ENCODE assay signal across 28 cellular contexts in genomic region chr3:26406636-26407035, GRCh38.
"Had no signal": no experiment of that assay in that cellular context is flagged by ENCODE, and none has a peak within 500 bp of the region (broad histone marks: within the 10 kb centered on the region; RNA-seq: fewer than 3 reads in every experiment).

No MANE protein-coding gene starts in this region.

- H3K4me1 Mint-ChIP-seq: natural killer cell; nephron; stimulated activated effector memory CD8-positive, alpha-beta T cell treated with anti-CD3 and anti-CD28 coated beads, Interleukin-12 subunit alpha, Interleukin-12 subunit beta, amount 100 ng/mL, for 72 hours; stimulated activated naive B cell treated with anti-CD40 and anti-IgM and Interleukin-4, amounts not matched to agents 10 μg/mL and 1 μg/mL and 100 μg/mL, for 72 hours had no signal

- H3K27ac Mint-ChIP-seq: natural killer cell; nephron; neural progenitor cell; progenitor cell of endocrine pancreas; stimulated activated effector memory CD8-positive, alpha-beta T cell treated with anti-CD3 and anti-CD28 coated beads, Interleukin-12 subunit alpha, Interleukin-12 subunit beta, amount 100 ng/mL, for 72 hours; stimulated activated naive B cell treated with anti-CD40 and anti-IgM and Interleukin-4, amounts not matched to agents 10 μg/mL and 1 μg/mL and 100 μg/mL, for 72 hours; stimulated activated naive CD8-positive, alpha-beta T cell treated with anti-CD3 and anti-CD28 coated beads, Interleukin-15, Interleukin-2, amounts not matched to agents 100 ng/mL and 50 ng/mL, for 24 hours had no signal

- H3K36me3 Mint-ChIP-seq: natural killer cell; neural progenitor cell; stimulated activated effector memory CD8-positive, alpha-beta T cell treated with anti-CD3 and anti-CD28 coated beads, Interleukin-12 subunit alpha, Interleukin-12 subunit beta, amount 100 ng/mL, for 72 hours; stimulated activated naive B cell treated with anti-CD40 and anti-IgM and Interleukin-4, amounts not matched to agents 10 μg/mL and 1 μg/mL and 100 μg/mL, for 72 hours had no signal

- FAIRE-seq: small intestine had no signal

- H3K27ac ChIP-seq: neural progenitor cell, ovary, parathyroid adenoma, psoas muscle, right lobe of liver, sigmoid colon, stomach, thoracic aorta, thyroid gland, tibial nerve, upper lobe of left lung, uterus had no signal

- DNase-seq: natural killer cell; occipital lobe; ovary; posterior cingulate gyrus; psoas muscle; right cardiac atrium; right lobe of liver; sigmoid colon; small intestine; stimulated activated CD4-positive, alpha-beta T cell treated with anti-CD3 and anti-CD28 coated beads, Interleukin-15, amount 100 ng/mL, for 24 hours; stimulated activated CD4-positive, alpha-beta T cell treated with anti-CD3 and anti-CD28 coated beads, Interleukin-2, amount 100 ng/mL, for 24 hours; stimulated activated CD4-positive, alpha-beta T cell treated with anti-CD3 and anti-CD28 coated beads, Interleukin-2, amount 100 ng/mL, for 48 hours; stimulated activated CD4-positive, alpha-beta T cell treated with anti-CD3 and anti-CD28 coated beads, Interleukin-4, amount 100 ng/mL, for 24 hours; stimulated activated naive B cell treated with anti-CD40 and anti-IgM and Interleukin-4, amounts not matched to agents 10 μg/mL and 1 μg/mL and 100 μg/mL, for 72 hours; stimulated activated naive CD4-positive, alpha-beta T cell treated with Interleukin-2 at 50 U/mL for 16 hours; stomach; thyroid gland; trophoblast cell; upper lobe of left lung; uterus had no signal

- H3K4me3 Mint-ChIP-seq: natural killer cell; nephron; neural progenitor cell; stimulated activated effector memory CD8-positive, alpha-beta T cell treated with anti-CD3 and anti-CD28 coated beads, Interleukin-12 subunit alpha, Interleukin-12 subunit beta, amount 100 ng/mL, for 72 hours; stimulated activated naive B cell treated with anti-CD40 and anti-IgM and Interleukin-4, amounts not matched to agents 10 μg/mL and 1 μg/mL and 100 μg/mL, for 72 hours; stimulated activated naive CD8-positive, alpha-beta T cell treated with anti-CD3 and anti-CD28 coated beads, Interleukin-15, Interleukin-2, amounts not matched to agents 100 ng/mL and 50 ng/mL, for 24 hours had no signal

- H3K27me3 ChIP-seq: neural progenitor cell, ovary, right lobe of liver, sigmoid colon, stomach, thyroid gland, tibial nerve, upper lobe of left lung, uterus had no signal

- H3K27me3 Mint-ChIP-seq: progenitor cell of endocrine pancreas; stimulated activated naive B cell treated with anti-CD40 and anti-IgM and Interleukin-4, amounts not matched to agents 10 μg/mL and 1 μg/mL and 100 μg/mL, for 72 hours; stimulated activated naive CD8-positive, alpha-beta T cell treated with anti-CD3 and anti-CD28 coated beads, Interleukin-15, Interleukin-2, amounts not matched to agents 100 ng/mL and 50 ng/mL, for 24 hours had no signal

- ATAC-seq: natural killer cell; psoas muscle; right cardiac atrium; right lobe of liver; stimulated activated effector memory CD8-positive, alpha-beta T cell treated with anti-CD3 and anti-CD28 coated beads, Interleukin-12 subunit alpha, Interleukin-12 subunit beta, amount 100 ng/mL, for 72 hours; stimulated activated naive B cell treated with anti-CD40 and anti-IgM and Interleukin-4, amounts not matched to agents 10 μg/mL and 1 μg/mL and 100 μg/mL, for 72 hours had no signal

- H3K9me3 ChIP-seq: ovary, psoas muscle, right lobe of liver, sigmoid colon, thoracic aorta, thyroid gland, upper lobe of left lung, uterus had no signal

- H3K4me1 ChIP-seq: parathyroid adenoma, psoas muscle, right lobe of liver, sigmoid colon, stomach, thyroid gland, tibial nerve, upper lobe of left lung, uterus had no signal

- H3K36me3 ChIP-seq: neural progenitor cell, ovary, right lobe of liver, sigmoid colon, stomach, thoracic aorta, thyroid gland, tibial nerve, upper lobe of left lung, uterus had no signal

- H3K4me3 ChIP-seq: neural progenitor cell, ovary, psoas muscle, right lobe of liver, sigmoid colon, stomach, thoracic aorta, thyroid gland, tibial nerve, upper lobe of left lung, uterus had no signal
